15 cellular contexts compared by ENCODE assay signal in the genomic region with DNA sequence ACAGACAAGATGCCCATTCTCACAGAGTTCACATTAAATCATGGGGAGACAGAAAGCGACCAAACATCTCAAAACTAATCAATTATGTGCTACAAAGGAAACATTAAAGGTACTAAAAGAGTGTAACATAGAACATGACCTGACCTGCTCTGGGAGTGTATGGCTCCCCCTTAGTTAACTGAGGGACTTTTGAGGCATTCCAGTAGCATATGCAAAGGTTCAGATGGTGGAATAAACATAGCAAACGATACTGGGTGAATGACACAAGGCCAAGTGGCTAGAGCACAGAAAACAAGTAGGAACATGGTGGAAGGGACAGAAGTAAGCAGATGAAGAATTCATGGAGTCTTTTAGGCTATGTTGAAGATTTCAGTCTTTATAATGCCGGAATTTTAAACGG. TPM values are rescaled to one million over a fixed set of nuclear protein-coding genes. Genes with fewer than 3 reads are reported as not detected.
DNase-seq lines count a peak whose midpoint lies in the region; ATAC-seq and TF ChIP-seq lines count a peak whose summit lies in the region.
"Had no signal": no experiment of that assay in that cellular context is flagged by ENCODE, and none has a peak within 500 bp of the region (broad histone marks: within the 10 kb centered on the region; RNA-seq: fewer than 3 reads in every experiment).

No MANE protein-coding gene starts in this region.

- ATAC-seq in activated naive CD4-positive, alpha-beta T cell treated with anti-CD3 and anti-CD28 coated beads, Interleukin-2, amount 50 U/mL, for 72 hours: no peak
- ATAC-seq in stimulated activated naive CD8-positive, alpha-beta T cell treated with anti-CD3 and anti-CD28 coated beads, Interleukin-15, amount 100 ng/mL, for 72 hours: no peak
- ATAC-seq in HG02642 (IDR thresholded peaks at IDR 0.05; ENCODE audit: poor library complexity, unreplicated experiment) (no peak), GM19023 (IDR thresholded peaks at IDR 0.05; ENCODE audit: unreplicated experiment) (no peak)

- peaks cover 9% of the 10 kb centered on the region for H4K20me1 ChIP-seq in OCI-LY1 (ENCODE audit: insufficient read depth, low read length)

- peaks cover 9% of the 10 kb centered on the region for H3K36me3 Mint-ChIP-seq in activated naive CD4-positive, alpha-beta T cell treated with anti-CD3 and anti-CD28 coated beads, Interleukin-2, amount 50 U/mL, for 24 hours
- peaks cover 0 to 14% of the 10 kb centered on the region in 2 donors for H3K36me3 Mint-ChIP-seq in activated naive CD4-positive, alpha-beta T cell treated with anti-CD3 and anti-CD28 coated beads, Interleukin-2, amount 50 U/mL, for 72 hours
- no peaks in the 10 kb centered on the region for H3K36me3 Mint-ChIP-seq in glutamatergic neuron (ENCODE audit: unreplicated experiment)

- H3K4me1 Mint-ChIP-seq in activated naive CD4-positive, alpha-beta T cell treated with anti-CD3 and anti-CD28 coated beads, Interleukin-2, amount 50 U/mL, for 24 hours: peaks cover 76% of the 10 kb centered on the region
- H3K4me1 Mint-ChIP-seq in glutamatergic neuron (ENCODE audit: low read depth, unreplicated experiment): peaks cover 27% of the 10 kb centered on the region
- peaks cover 47% of the 10 kb centered on the region for H3K4me1 Mint-ChIP-seq in stimulated activated naive CD8-positive, alpha-beta T cell treated with anti-CD3 and anti-CD28 coated beads, Interleukin-15, amount 100 ng/mL, for 72 hours

- H3K9me3 ChIP-seq in OCI-LY1 (ENCODE audit: low read length): no peaks in the 10 kb centered on the region
- H3K9me3 ChIP-seq: uterus had no signal

- H3F3A ChIP-seq in OCI-LY1 (ENCODE audit: insufficient read depth, low read length): peaks cover 3% of the 10 kb centered on the region; the same call in 1 of the 2 replicates

- H3K27ac Mint-ChIP-seq in activated naive CD4-positive, alpha-beta T cell treated with anti-CD3 and anti-CD28 coated beads, Interleukin-2, amount 50 U/mL, for 24 hours: peak overlapping the region; percentile 69
- no peak overlapping the region for H3K27ac Mint-ChIP-seq in activated naive CD4-positive, alpha-beta T cell treated with anti-CD3 and anti-CD28 coated beads, Interleukin-2, amount 50 U/mL, for 72 hours
- peak overlapping the region; percentile 6 for H3K27ac Mint-ChIP-seq in glutamatergic neuron (ENCODE audit: unreplicated experiment)
- peak overlapping the region; percentile 29 to 73 for H3K27ac Mint-ChIP-seq in stimulated activated naive CD8-positive, alpha-beta T cell treated with anti-CD3 and anti-CD28 coated beads, Interleukin-15, amount 100 ng/mL, for 72 hours

- H3K4me3 Mint-ChIP-seq in activated naive CD4-positive, alpha-beta T cell treated with anti-CD3 and anti-CD28 coated beads, Interleukin-2, amount 50 U/mL, for 24 hours: peak overlapping the region; percentile 19
- H3K4me3 Mint-ChIP-seq in glutamatergic neuron (ENCODE audit: unreplicated experiment): peak overlapping the region; percentile 41
- H3K4me3 Mint-ChIP-seq in stimulated activated naive CD8-positive, alpha-beta T cell treated with anti-CD3 and anti-CD28 coated beads, Interleukin-15, amount 100 ng/mL, for 72 hours: no peak overlapping the region

- peaks cover 48% of the 10 kb centered on the region for H3K36me3 ChIP-seq in OCI-LY1 (ENCODE audit: insufficient read depth, low read length)
- H3K36me3 ChIP-seq: uterus had no signal

- no peaks in the 10 kb centered on the region for H3K9me3 Mint-ChIP-seq in activated naive CD4-positive, alpha-beta T cell treated with anti-CD3 and anti-CD28 coated beads, Interleukin-2, amount 50 U/mL, for 24 hours
- H3K9me3 Mint-ChIP-seq in activated naive CD4-positive, alpha-beta T cell treated with anti-CD3 and anti-CD28 coated beads, Interleukin-2, amount 50 U/mL, for 72 hours: no peaks in the 10 kb centered on the region
- no peaks in the 10 kb centered on the region for H3K9me3 Mint-ChIP-seq in glutamatergic neuron (ENCODE audit: unreplicated experiment)
- H3K9me3 Mint-ChIP-seq in stimulated activated naive CD8-positive, alpha-beta T cell treated with anti-CD3 and anti-CD28 coated beads, Interleukin-15, amount 100 ng/mL, for 72 hours: no peaks in the 10 kb centered on the region

- H3K9me2 ChIP-seq in OCI-LY1 (ENCODE audit: low read depth, low read length): no peaks in the 10 kb centered on the region

- TF ChIP-seq CTCF in OCI-LY1 (IDR thresholded peaks at IDR 0.05; ENCODE audit: low read length) (no peak), glutamatergic neuron (IDR thresholded peaks at IDR 0.05; ENCODE audit: partially characterized antibody, unreplicated experiment) (no peak)

- H3K9ac ChIP-seq in OCI-LY1 (ENCODE audit: low read length): no peak overlapping the region

- no peak overlapping the region for H3K4me3 ChIP-seq in OCI-LY1 (ENCODE audit: low read depth, low read length, poor library complexity, severe bottlenecking)
- H3K4me3 ChIP-seq: PC-9, uterus had no signal

- H3K27me3 ChIP-seq in OCI-LY1 (ENCODE audit: insufficient read depth, low read length): no peaks in the 10 kb centered on the region
- H3K27me3 ChIP-seq: uterus had no signal

- no peak overlapping the region for H2AFZ ChIP-seq in OCI-LY1 (ENCODE audit: low read length)
- H2AFZ ChIP-seq: PC-9 had no signal

- no peaks in the 10 kb centered on the region for H3K27me3 Mint-ChIP-seq in activated naive CD4-positive, alpha-beta T cell treated with anti-CD3 and anti-CD28 coated beads, Interleukin-2, amount 50 U/mL, for 24 hours
- H3K27me3 Mint-ChIP-seq in glutamatergic neuron (ENCODE audit: unreplicated experiment): no peaks in the 10 kb centered on the region
- H3K27me3 Mint-ChIP-seq in stimulated activated naive CD8-positive, alpha-beta T cell treated with anti-CD3 and anti-CD28 coated beads, Interleukin-15, amount 100 ng/mL, for 72 hours: no peaks in the 10 kb centered on the region

- peaks cover 72% of the 10 kb centered on the region for H3K4me1 ChIP-seq in OCI-LY1 (ENCODE audit: insufficient read depth, low read length, severe bottlenecking)

- DNase-seq in activated naive CD4-positive, alpha-beta T cell treated with anti-CD3 and anti-CD28 coated beads, Interleukin-2, amount 50 U/mL, for 72 hours (ENCODE audit: low spot score in 2 of 2): no peak
- DNase-seq in glutamatergic neuron: no peak
- DNase-seq in stimulated activated naive CD8-positive, alpha-beta T cell treated with anti-CD3 and anti-CD28 coated beads, Interleukin-15, amount 100 ng/mL, for 72 hours: no peak
- no peak for DNase-seq in activated CD4-positive, alpha-beta T cell treated with anti-CD3 and anti-CD28 coated beads, Interleukin-2, amount 50 U/mL, for 4 hours
- DNase-seq: ACHN; effector CD4-positive, alpha-beta T cell; head of caudate nucleus; NCI-H82; PC-9; stimulated activated naive CD4-positive, alpha-beta T cell; uterus had no signal

- H3K4me2 ChIP-seq in OCI-LY1 (ENCODE audit: low read length): peak overlapping the region; percentile 37; the same call in 1 of the 2 replicates
- H3K4me2 ChIP-seq: PC-9 had no signal

- H3K79me2 ChIP-seq in OCI-LY1 (ENCODE audit: insufficient read depth, low read length): peaks cover 100% of the 10 kb centered on the region

- H3K27ac ChIP-seq in OCI-LY1 (ENCODE audit: low read depth, low read length, poor library complexity, severe bottlenecking): no peak overlapping the region
- H3K27ac ChIP-seq: PC-9, uterus had no signal

RNA-seq across cellular contexts. Expression of gene PPP3R1, which starts 11.9 kb away (rescaled TPM):
- 10 to 100 TPM; 61.5 to 69.1 TPM for total RNA-seq in activated naive CD4-positive, alpha-beta T cell treated with anti-CD3 and anti-CD28 coated beads, Interleukin-2, amount 50 U/mL, for 72 hours
- 53.4 TPM for total RNA-seq in glutamatergic neuron (ENCODE audit: unreplicated experiment)

Comparison
In these comparisons a context has a peak if more than half of its experiments do, and no peak if none do; other contexts are left out.
1. H3K27ac Mint-ChIP-seq: peak in activated naive CD4-positive, alpha-beta T cell treated with anti-CD3 and anti-CD28 coated beads, Interleukin-2, amount 50 U/mL, for 24 hours (single experiment), glutamatergic neuron (single experiment) and stimulated activated naive CD8-positive, alpha-beta T cell treated with anti-CD3 and anti-CD28 coated beads, Interleukin-15, amount 100 ng/mL, for 72 hours (2 of 2); none in activated naive CD4-positive, alpha-beta T cell treated with anti-CD3 and anti-CD28 coated beads, Interleukin-2, amount 50 U/mL, for 72 hours (0 of 2).
2. H3K4me3 Mint-ChIP-seq: peak in activated naive CD4-positive, alpha-beta T cell treated with anti-CD3 and anti-CD28 coated beads, Interleukin-2, amount 50 U/mL, for 24 hours (single experiment) and glutamatergic neuron (single experiment); none in stimulated activated naive CD8-positive, alpha-beta T cell treated with anti-CD3 and anti-CD28 coated beads, Interleukin-15, amount 100 ng/mL, for 72 hours (0 of 2).